ENCODE assay signal across 11 cellular contexts in genomic region chr1:24047101-24047459, GRCh38.
DNase-seq lines count a peak whose midpoint lies in the region; ATAC-seq and TF ChIP-seq lines count a peak whose summit lies in the region.
"Had no signal": no experiment of that assay in that cellular context is flagged by ENCODE, and none has a peak within 500 bp of the region (broad histone marks: within the 10 kb centered on the region; RNA-seq: fewer than 3 reads in every experiment).

No MANE protein-coding gene starts in this region.

- no peak overlapping the region for H3K27ac Mint-ChIP-seq in glutamatergic neuron (ENCODE audit: unreplicated experiment)

- H3K9ac ChIP-seq in colonic mucosa (ENCODE audit: low read depth in 2 of 2, low read length in 2 of 2) = no peak overlapping the region

- 58 to 81% methylated on average over 3 of the region's 3 CpGs for WGBS in lung, 2 donors
- 12 to 18% methylated on average over 3 of the region's 3 CpGs for WGBS in aorta, 2 donors

- H3K9me3 Mint-ChIP-seq in glutamatergic neuron (ENCODE audit: unreplicated experiment) = peaks cover 3% of the 10 kb centered on the region

- intact Hi-C loops in colonic mucosa (cut with DNase I) = no loop called here
- intact Hi-C loops in aorta (cut with DNase I) = no loop called here

- TF ChIP-seq CTCF in colonic mucosa (IDR thresholded peaks at IDR 0.05) (no peak), lung (IDR thresholded peaks at IDR 0.05; ENCODE audit: control extremely low read depth, extremely low read depth) (no peak), glutamatergic neuron (IDR thresholded peaks at IDR 0.05; ENCODE audit: partially characterized antibody, unreplicated experiment) (no peak)

- H3K4me1 ChIP-seq in colonic mucosa (no peaks in the 10 kb centered on the region), lung (ENCODE audit: control insufficient read depth in 2 of 2, insufficient read depth in 2 of 2, low read length in 2 of 2) (peaks cover 0 to 5% of the 10 kb centered on the region in 2 donors), aorta (ENCODE audit: control insufficient read depth in 1 of 2, insufficient read depth in 2 of 2, low read length in 2 of 2) (peaks cover 0 to 2% of the 10 kb centered on the region in 2 donors)

- H3K27ac ChIP-seq in colonic mucosa (no peak overlapping the region), lung (ENCODE audit: low read depth in 1 of 2, low read length in 1 of 2) (no peak overlapping the region), aorta (ENCODE audit: low read depth in 1 of 2, low read length in 2 of 2) (peak overlapping the region in 1 of 2 donors; percentile 8)
- H3K27ac ChIP-seq: 22Rv1 had no signal

- no peak overlapping the region for H3K4me3 ChIP-seq in colonic mucosa
- H3K4me3 ChIP-seq in lung = no peak overlapping the region
- no peak overlapping the region for H3K4me3 ChIP-seq in aorta (ENCODE audit: low read length in 2 of 2)

- H3K4me1 Mint-ChIP-seq in glutamatergic neuron (ENCODE audit: low read depth, unreplicated experiment) = peaks cover 3% of the 10 kb centered on the region

- H3K4me3 Mint-ChIP-seq in glutamatergic neuron (ENCODE audit: unreplicated experiment) = no peak overlapping the region

- H3K27me3 ChIP-seq in colonic mucosa (no peaks in the 10 kb centered on the region), lung (ENCODE audit: control insufficient read depth, insufficient read depth) (no peaks in the 10 kb centered on the region), aorta (ENCODE audit: control insufficient read depth in 1 of 2, insufficient read depth in 2 of 2, low read length in 1 of 2) (no peaks in the 10 kb centered on the region)

- H3K36me3 Mint-ChIP-seq in glutamatergic neuron (ENCODE audit: unreplicated experiment) = no peaks in the 10 kb centered on the region

- H3K36me3 ChIP-seq in colonic mucosa = no peaks in the 10 kb centered on the region
- no peaks in the 10 kb centered on the region for H3K36me3 ChIP-seq in lung (ENCODE audit: control insufficient read depth in 2 of 2, insufficient read depth in 2 of 2, low read length in 2 of 2)
- H3K36me3 ChIP-seq in aorta (ENCODE audit: control insufficient read depth in 1 of 2, insufficient read depth in 2 of 2, low read length in 1 of 2) = no peaks in the 10 kb centered on the region

- peak; percentile 23 for DNase-seq in DMS 273 (lab: John Stamatoyannopoulos, UW; ENCODE audit: unreplicated experiment)
- no peak for DNase-seq in DMS 273 treated with DMSO at 0.1 percent for 48 hours (lab: John Stamatoyannopoulos, UW)
- DNase-seq in colonic mucosa = peak; percentile 42
- DNase-seq in lung (ENCODE audit: low spot score) = peak; percentile 47
- peak; percentile 75 to 85 for DNase-seq in aorta
- no peak for DNase-seq in glutamatergic neuron
- no peak for DNase-seq in NCI-H748 treated with DMSO at 0.1 percent for 48 hours (lab: John Stamatoyannopoulos, UW)
- DNase-seq: dermis blood vessel endothelial cell, NCI-H187 had no signal

- H3K27me3 Mint-ChIP-seq in glutamatergic neuron (ENCODE audit: unreplicated experiment) = peaks cover 5% of the 10 kb centered on the region

- H3K9me3 ChIP-seq in colonic mucosa = no peaks in the 10 kb centered on the region
- H3K9me3 ChIP-seq in lung (ENCODE audit: control insufficient read depth in 2 of 2, insufficient read depth in 1 of 2, low read length in 1 of 2) = no peaks in the 10 kb centered on the region
- no peaks in the 10 kb centered on the region for H3K9me3 ChIP-seq in aorta (ENCODE audit: control insufficient read depth, low read length)

- ATAC-seq in lung (ENCODE audit: insufficient read depth, low FRiP score) (peak; percentile 48), aorta (ENCODE audit: low FRiP score) (peak; percentile 84), HG03039 (IDR thresholded peaks at IDR 0.05; ENCODE audit: unreplicated experiment) (no peak)

Comparison
In these comparisons a context has a peak if more than half of its experiments do, and no peak if none do; other contexts are left out.
1. DNase-seq: peak in DMS 273 (single experiment), colonic mucosa (single experiment), lung (single experiment) and aorta (2 of 2); none in DMS 273 treated with DMSO at 0.1 percent for 48 hours (single experiment), glutamatergic neuron (single experiment) and NCI-H748 treated with DMSO at 0.1 percent for 48 hours (single experiment).